Comparison of ENCODE assay signal across 21 cellular contexts in genomic region chr21:42222386-42222785, GRCh38. TPM values are rescaled to one million over a fixed set of nuclear protein-coding genes. Genes with fewer than 3 reads are reported as not detected.
DNase-seq lines count a peak whose midpoint lies in the region; ATAC-seq and TF ChIP-seq lines count a peak whose summit lies in the region.
"Had no signal": no experiment of that assay in that cellular context is flagged by ENCODE, and none has a peak within 500 bp of the region (broad histone marks: within the 10 kb centered on the region; RNA-seq: fewer than 3 reads in every experiment).

No MANE protein-coding gene starts in this region.

- H3K9ac ChIP-seq in skeletal muscle tissue (ENCODE audit: low read depth in 1 of 3, low read length in 3 of 3) = peak overlapping the region in 2 of 3 donors; percentile 48 to 58

- POLR2A ChIA-PET in CD4-positive, alpha-beta memory T cell (lab: Charles Lee; ENCODE audit: partially characterized antibody) = interaction anchor here (4.0 kb wide), 1 partner anchor 14 kb away, joined by 80 read pairs; no protein-coding TSS in a partner anchor

- no peak overlapping the region for H3K27ac ChIP-seq in CD4-positive, alpha-beta memory T cell (ENCODE audit: low read depth, low read length)
- H3K27ac ChIP-seq in angular gyrus (ENCODE audit: low read depth, low read length) (peak overlapping the region; percentile 3), right atrium auricular region (peak overlapping the region; percentile 52 to 84), skeletal muscle tissue (ENCODE audit: low read depth, low read length) (peak overlapping the region; percentile 98)

- H3K27me3 ChIP-seq in CD4-positive, alpha-beta memory T cell (ENCODE audit: insufficient read depth, low read length) = no peaks in the 10 kb centered on the region
- H3K27me3 ChIP-seq in right atrium auricular region (no peaks in the 10 kb centered on the region), skeletal muscle tissue (ENCODE audit: control insufficient read depth in 3 of 3, insufficient read depth in 3 of 3, low read length in 3 of 3) (no peaks in the 10 kb centered on the region), H7 (ENCODE audit: control insufficient read depth, insufficient read depth, low read length) (peaks cover 43% of the 10 kb centered on the region)

- TF ChIP-seq CTCF in right atrium auricular region (IDR thresholded peaks at IDR 0.05) = no peak

- no peaks in the 10 kb centered on the region for H3K9me3 Mint-ChIP-seq in CD4-positive, alpha-beta memory T cell
- H3K9me3 Mint-ChIP-seq: WTC11 had no signal

- peak overlapping the region in 4 of 7 donors; percentile 12 to 82 (median 56) for H3K27ac Mint-ChIP-seq in CD4-positive, alpha-beta memory T cell
- H3K27ac Mint-ChIP-seq: activated naive CD4-positive, alpha-beta T cell treated with anti-CD3 and anti-CD28 coated beads, Interleukin-2, amount 50 U/mL, for 72 hours; nephron progenitor cell; T-helper 1 cell treated with Interleukin-12 subunit alpha and Interleukin-12 subunit beta and Interleukin-4 antibody, amounts not matched to agents 30 μg/mL and 1 μg/mL, for 36 hours; WTC11 had no signal

- peak overlapping the region in 1 of 8 donors; percentile 28 for H3K4me3 Mint-ChIP-seq in CD4-positive, alpha-beta memory T cell
- H3K4me3 Mint-ChIP-seq: T-helper 1 cell treated with Interleukin-12 subunit alpha and Interleukin-12 subunit beta and Interleukin-4 antibody, amounts not matched to agents 30 μg/mL and 1 μg/mL, for 36 hours; WTC11 had no signal

- peaks cover 26 to 36% of the 10 kb centered on the region in 2 donors for H3K36me3 Mint-ChIP-seq in CD4-positive, alpha-beta memory T cell
- H3K36me3 Mint-ChIP-seq: WTC11 had no signal

- ATAC-seq in GM19455 (IDR thresholded peaks at IDR 0.05; ENCODE audit: unreplicated experiment) = no peak
- no peak for ATAC-seq in HG03039 (IDR thresholded peaks at IDR 0.05; ENCODE audit: unreplicated experiment)
- ATAC-seq: activated naive CD4-positive, alpha-beta T cell treated with anti-CD3 and anti-CD28 coated beads, Interleukin-2, amount 50 U/mL, for 72 hours; body of pancreas; esophagus mucosa; stimulated activated naive CD8-positive, alpha-beta T cell treated with anti-CD3 and anti-CD28 coated beads, Interleukin-15, Interleukin-2, amounts not matched to agents 100 U/mL and 50 U/mL, for 24 hours; WTC11 had no signal

- H3K9me3 ChIP-seq in CD4-positive, alpha-beta memory T cell (ENCODE audit: control insufficient read depth in 1 of 2, low read length in 2 of 2) = no peaks in the 10 kb centered on the region
- H3K9me3 ChIP-seq in right atrium auricular region (no peaks in the 10 kb centered on the region), skeletal muscle tissue (ENCODE audit: control insufficient read depth in 3 of 3, low read length in 3 of 3) (no peaks in the 10 kb centered on the region)
- H3K9me3 ChIP-seq: body of pancreas, HAP-1 had no signal

- DNase-seq in CD4-positive, alpha-beta memory T cell = no peak
- DNase-seq in right atrium auricular region (ENCODE audit: low spot score) (no peak), H7 (no peak), OCI-M1 (lab: John Stamatoyannopoulos, UW) (no peak)
- DNase-seq: glutamatergic neuron; mesenchymal stem cell; NCI-H187 treated with DMSO at 0.1 percent for 48 hours; NCI-H446 treated with DMSO at 0.1 percent for 48 hours; nephron progenitor cell; SIG-M5; stimulated activated naive CD8-positive, alpha-beta T cell treated with anti-CD3 and anti-CD28 coated beads, Interleukin-15, Interleukin-2, amounts not matched to agents 100 U/mL and 50 U/mL, for 24 hours had no signal

- CTCF ChIA-PET in CD4-positive, alpha-beta memory T cell (lab: Charles Lee; ENCODE audit: partially characterized antibody) = interaction anchor here (1.2 to 3.8 kb wide), 3 partner anchors 11 to 58 kb away, joined by 3 to 29 read pairs (median 19); no protein-coding TSS in a partner anchor

- H3K4me1 ChIP-seq in CD4-positive, alpha-beta memory T cell (ENCODE audit: insufficient read depth, low read length) = peaks cover 34% of the 10 kb centered on the region
- H3K4me1 ChIP-seq in right atrium auricular region (peaks cover 0 to 38% of the 10 kb centered on the region in 2 donors), skeletal muscle tissue (ENCODE audit: control insufficient read depth in 3 of 3, insufficient read depth in 3 of 3, low read length in 3 of 3) (peaks cover 38 to 64% (median 49%) of the 10 kb centered on the region in 3 donors)
- H3K4me1 ChIP-seq: HAP-1 had no signal

- peaks cover 26 to 63% (median 41%) of the 10 kb centered on the region in 4 donors for H3K4me1 Mint-ChIP-seq in CD4-positive, alpha-beta memory T cell

- intact Hi-C loops in CD4-positive, alpha-beta memory T cell (cut with micrococcal nuclease) = no loop called here

- H3K36me3 ChIP-seq in CD4-positive, alpha-beta memory T cell (ENCODE audit: insufficient read depth, low read length) = peaks cover 7% of the 10 kb centered on the region
- H3K36me3 ChIP-seq in right atrium auricular region (peaks cover 3% of the 10 kb centered on the region), skeletal muscle tissue (ENCODE audit: control insufficient read depth in 3 of 3, insufficient read depth in 3 of 3, low read length in 3 of 3) (peaks cover 16 to 43% (median 19%) of the 10 kb centered on the region in 3 donors), H7 (replicated peaks; ENCODE audit: control insufficient read depth, insufficient read depth, low read length) (no peaks in the 10 kb centered on the region)
- H3K36me3 ChIP-seq: HAP-1 had no signal

- no peak overlapping the region for H3K4me3 ChIP-seq in CD4-positive, alpha-beta memory T cell (ENCODE audit: low read length in 2 of 2)
- H3K4me3 ChIP-seq in right atrium auricular region (no peak overlapping the region), skeletal muscle tissue (ENCODE audit: low read length in 3 of 3) (peak overlapping the region in 1 of 3 donors; percentile 90), H7 (ENCODE audit: insufficient read depth, low read depth, low read length) (no peak overlapping the region)
- H3K4me3 ChIP-seq: body of pancreas, HAP-1 had no signal

- H3K27me3 Mint-ChIP-seq in CD4-positive, alpha-beta memory T cell = no peaks in the 10 kb centered on the region

RNA-seq across cellular contexts. Expression of gene ABCG1, which starts 3.4 kb away (rescaled TPM):
- 1 to 10 TPM; 1.5 to 2.0 TPM for total RNA-seq in CD4-positive, alpha-beta memory T cell
- 10 to 100 TPM; 17.0 to 19.6 TPM for polyA plus RNA-seq in CD4-positive, alpha-beta memory T cell
- total RNA-seq in right atrium auricular region = 10 to 100 TPM in 1 of 2 donors, 1 to 10 TPM in 1; 7.9 to 12.3 TPM
- 20.4 TPM for total RNA-seq in skeletal muscle tissue
- 0.07 and 0.92 TPM in 2 replicates for total RNA-seq in H7 (2014; rRNA removed; shearing (Covaris generic))
